11 cellular contexts compared by ENCODE assay signal in genomic region chr3:72303926-72304325, GRCh38.
DNase-seq lines count a peak whose midpoint lies in the region; ATAC-seq and TF ChIP-seq lines count a peak whose summit lies in the region.
"Had no signal": no experiment of that assay in that cellular context is flagged by ENCODE, and none has a peak within 500 bp of the region (broad histone marks: within the 10 kb centered on the region; RNA-seq: fewer than 3 reads in every experiment).

No MANE protein-coding gene starts in this region.

- ATAC-seq in left cardiac atrium (peak; percentile 20 to 54), Right ventricle myocardium inferior (no peak), GM19023 (IDR thresholded peaks at IDR 0.05; ENCODE audit: unreplicated experiment) (no peak)
- ATAC-seq: left lobe of liver had no signal

- H3K27ac ChIP-seq in SK-N-SH (ENCODE audit: low read depth in 2 of 2, low read length in 1 of 2) (peak overlapping the region in 1 of 2 experiments; percentile 68; a peak in 2 of 4 replicates), uterus (peak overlapping the region; percentile 26 to 39)
- H3K27ac ChIP-seq: hepatocyte had no signal

- TF ChIP-seq RAD21 in SK-N-SH (IDR thresholded peaks at IDR 0.05; ENCODE audit: low read length) = no peak

- no peak overlapping the region for H3K4me3 ChIP-seq in SK-N-SH (ENCODE audit: low read depth in 2 of 2, low read length in 1 of 2)
- H3K4me3 ChIP-seq in uterus = no peak overlapping the region
- H3K4me3 ChIP-seq: hepatocyte had no signal

- no peak overlapping the region for H3K4me2 ChIP-seq in SK-N-SH
- H3K4me2 ChIP-seq: hepatocyte had no signal

- H3K9me3 ChIP-seq in SK-N-SH (no peaks in the 10 kb centered on the region), uterus (no peaks in the 10 kb centered on the region)

- no peaks in the 10 kb centered on the region for H3F3A ChIP-seq in SK-N-SH (replicated peaks; ENCODE audit: insufficient read depth)

- H3K36me3 ChIP-seq in SK-N-SH (replicated peaks in 1 of 2; ENCODE audit: control insufficient read depth in 1 of 2, insufficient read depth in 2 of 2, low read length in 1 of 2) (no peaks in the 10 kb centered on the region), uterus (no peaks in the 10 kb centered on the region)

- WGBS in SK-N-SH (ENCODE audit: low lambda C conversion rate) = 42% methylated on average over 7 of the region's 7 CpGs

- H3K79me2 ChIP-seq in SK-N-SH (ENCODE audit: insufficient read depth) = no peaks in the 10 kb centered on the region
- H3K79me2 ChIP-seq: hepatocyte had no signal

- no peak for TF ChIP-seq POLR2A in uterus (IDR thresholded peaks at IDR 0.05)

- H3K9me2 ChIP-seq in SK-N-SH = no peaks in the 10 kb centered on the region

- TF ChIP-seq CTCF in SK-N-SH (IDR thresholded peaks at IDR 0.05) (no peak), uterus (IDR thresholded peaks at IDR 0.05) (no peak)

- peak; percentile 39 for DNase-seq in left cardiac atrium
- no peak for DNase-seq in Right ventricle myocardium inferior (ENCODE audit: missing footprints)
- DNase-seq in SK-N-SH = peak; percentile 77
- DNase-seq in islet precursor cell = peak; percentile 94
- peak in 1 of 2 donors; percentile 42 for DNase-seq in uterus
- no peak for DNase-seq in DMS53 treated with DMSO at 0.1 percent for 48 hours (lab: John Stamatoyannopoulos, UW; ENCODE audit: unreplicated experiment)
- DNase-seq in activated T-helper 1 cell treated with anti-CD3 and anti-CD28 coated beads, Interleukin-12 subunit alpha, Interleukin-12 subunit beta, Interleukin-2, Interleukin-4 antibody, amounts not matched to agents 30 ng/mL and 10 ng/mL and 1 ng/mL, durations not matched to agents 14 hours and 24 hours and 36 hours (ENCODE audit: low spot score) = no peak
- DNase-seq: activated CD4-positive, alpha-beta T cell treated with anti-CD3 and anti-CD28 coated beads for 4 hours had no signal

- H3K27me3 Mint-ChIP-seq in activated T-helper 1 cell treated with anti-CD3 and anti-CD28 coated beads, Interleukin-12 subunit alpha, Interleukin-12 subunit beta, Interleukin-2, Interleukin-4 antibody, amounts not matched to agents 30 ng/mL and 10 ng/mL and 1 ng/mL, durations not matched to agents 14 hours and 24 hours and 36 hours (ENCODE audit: insufficient read depth) = peaks cover 3% of the 10 kb centered on the region

- intact Hi-C loops in left cardiac atrium (cut with DNase I) = no loop called here
- intact Hi-C loops in Right ventricle myocardium inferior (cut with DNase I) = no loop called here
- intact Hi-C loops in uterus (cut with DNase I; ENCODE audit: low total_unique reads) = no loop called here
- intact Hi-C loops in activated T-helper 1 cell treated with anti-CD3 and anti-CD28 coated beads, Interleukin-12 subunit alpha, Interleukin-12 subunit beta, Interleukin-2, Interleukin-4 antibody, amounts not matched to agents 30 ng/mL and 10 ng/mL and 1 ng/mL, durations not matched to agents 14 hours and 24 hours and 36 hours (cut with micrococcal nuclease) = no loop called here

- H2AFZ ChIP-seq in SK-N-SH (ENCODE audit: low read depth) = no peak overlapping the region
- H2AFZ ChIP-seq: hepatocyte had no signal

- H3K4me3 Mint-ChIP-seq in activated T-helper 1 cell treated with anti-CD3 and anti-CD28 coated beads, Interleukin-12 subunit alpha, Interleukin-12 subunit beta, Interleukin-2, Interleukin-4 antibody, amounts not matched to agents 30 ng/mL and 10 ng/mL and 1 ng/mL, durations not matched to agents 14 hours and 24 hours and 36 hours = no peak overlapping the region

- H3K4me1 Mint-ChIP-seq in activated T-helper 1 cell treated with anti-CD3 and anti-CD28 coated beads, Interleukin-12 subunit alpha, Interleukin-12 subunit beta, Interleukin-2, Interleukin-4 antibody, amounts not matched to agents 30 ng/mL and 10 ng/mL and 1 ng/mL, durations not matched to agents 14 hours and 24 hours and 36 hours (ENCODE audit: low read depth) = no peaks in the 10 kb centered on the region

- no peak overlapping the region for H3K27ac Mint-ChIP-seq in activated T-helper 1 cell treated with anti-CD3 and anti-CD28 coated beads, Interleukin-12 subunit alpha, Interleukin-12 subunit beta, Interleukin-2, Interleukin-4 antibody, amounts not matched to agents 30 ng/mL and 10 ng/mL and 1 ng/mL, durations not matched to agents 14 hours and 24 hours and 36 hours

- POLR2A ChIA-PET in SK-N-SH (lab: Yijun Ruan, JAX) = interaction anchor here (0.7 to 1.6 kb wide), 3 partner anchors 15 to 151 kb away, joined by 3 to 4 read pairs (median 4); partner anchors contain the start of gene RYBP

- no peak; a peak in 1 of 4 replicates for TF ChIP-seq EP300 in SK-N-SH (IDR thresholded peaks at IDR 0.05; ENCODE audit: borderline replicate concordance in 1 of 2, low read depth in 1 of 2, low read length in 1 of 2)

- no peaks in the 10 kb centered on the region for H4K20me1 ChIP-seq in SK-N-SH (ENCODE audit: insufficient read depth)

- H3K36me3 Mint-ChIP-seq in activated T-helper 1 cell treated with anti-CD3 and anti-CD28 coated beads, Interleukin-12 subunit alpha, Interleukin-12 subunit beta, Interleukin-2, Interleukin-4 antibody, amounts not matched to agents 30 ng/mL and 10 ng/mL and 1 ng/mL, durations not matched to agents 14 hours and 24 hours and 36 hours (ENCODE audit: low read depth) = no peaks in the 10 kb centered on the region

- CTCF ChIA-PET in SK-N-SH (lab: Yijun Ruan, JAX) = interaction anchor here (0.6 to 1.7 kb wide), 3 partner anchors 48 to 518 kb away, joined by 3 to 5 read pairs (median 4); no protein-coding TSS in a partner anchor

- no peak overlapping the region for H3K9ac ChIP-seq in SK-N-SH

- H3K4me1 ChIP-seq in SK-N-SH (ENCODE audit: control insufficient read depth in 1 of 2, insufficient read depth in 2 of 2, low read depth in 1 of 2, low read length in 1 of 2) (peaks cover 0 to 47% of the 10 kb centered on the region in 2 experiments; a peak in 2 of 4 replicates), uterus (no peaks in the 10 kb centered on the region)

- H3K27me3 ChIP-seq in SK-N-SH (ENCODE audit: insufficient read depth) (no peaks in the 10 kb centered on the region; the same call in 1 of the 2 replicates), uterus (no peaks in the 10 kb centered on the region)
- H3K27me3 ChIP-seq: hepatocyte had no signal

- no peaks in the 10 kb centered on the region for H3K9me3 Mint-ChIP-seq in activated T-helper 1 cell treated with anti-CD3 and anti-CD28 coated beads, Interleukin-12 subunit alpha, Interleukin-12 subunit beta, Interleukin-2, Interleukin-4 antibody, amounts not matched to agents 30 ng/mL and 10 ng/mL and 1 ng/mL, durations not matched to agents 14 hours and 24 hours and 36 hours

TF ChIP-seq in SK-N-SH, 30 proteins besides CTCF, POLR2A, EP300 and RAD21 (continues in another document):
- TF ChIP-seq GABPA (IDR thresholded peaks at IDR 0.05; ENCODE audit: low read depth) (no peak), FOXM1 (IDR thresholded peaks at IDR 0.05; ENCODE audit: low read depth) (no peak), EZH2phosphoT487 (IDR thresholded peaks at IDR 0.05; ENCODE audit: borderline replicate concordance, low read depth) (no peak), PBX3 (IDR thresholded peaks at IDR 0.05) (no peak), YY1 (IDR thresholded peaks at IDR 0.05; ENCODE audit: low read depth) (no peak), TEAD4 (IDR thresholded peaks at IDR 0.05; ENCODE audit: borderline replicate concordance, insufficient read depth) (no peak), NRF1 (IDR thresholded peaks at IDR 0.05; ENCODE audit: low read depth, low read length) (no peak), GATA2 (CRISPR knock-in tag; IDR thresholded peaks at IDR 0.05) (peak; percentile 45; the same call in 1 of the 2 replicates), TCF12 (IDR thresholded peaks at IDR 0.05) (no peak), CHD2 (IDR thresholded peaks at IDR 0.05; ENCODE audit: low read length, partially characterized antibody) (peak; percentile 18), RFX5 (IDR thresholded peaks at IDR 0.05; ENCODE audit: low read length) (no peak), FOXJ3 (CRISPR knock-in tag; IDR thresholded peaks at IDR 0.05) (no peak), REST (IDR thresholded peaks at IDR 0.05; ENCODE audit: low read depth, low read length) (no peak)
- TF ChIP-seq, protein P1, sequence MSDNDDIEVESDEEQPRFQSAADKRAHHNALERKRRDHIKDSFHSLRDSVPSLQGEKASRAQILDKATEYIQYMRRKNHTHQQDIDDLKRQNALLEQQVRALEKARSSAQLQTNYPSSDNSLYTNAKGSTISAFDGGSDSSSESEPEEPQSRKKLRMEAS (IDR thresholded peaks at IDR 0.05; ENCODE audit: low read depth) = no peak

Comparison
In these comparisons a context has a peak if more than half of its experiments do, and no peak if none do; other contexts are left out.
1. ATAC-seq: peak in left cardiac atrium (2 of 2); none in Right ventricle myocardium inferior (single experiment) and GM19023 (single experiment).
2. DNase-seq: peak in left cardiac atrium (single experiment), SK-N-SH (single experiment) and islet precursor cell (single experiment); none in Right ventricle myocardium inferior (single experiment), DMS53 treated with DMSO at 0.1 percent for 48 hours (single experiment) and activated T-helper 1 cell treated with anti-CD3 and anti-CD28 coated beads, Interleukin-12 subunit alpha, Interleukin-12 subunit beta, Interleukin-2, Interleukin-4 antibody, amounts not matched to agents 30 ng/mL and 10 ng/mL and 1 ng/mL, durations not matched to agents 14 hours and 24 hours and 36 hours (single experiment).